ENCODE assay signal across 9 cellular contexts in the genomic region with DNA sequence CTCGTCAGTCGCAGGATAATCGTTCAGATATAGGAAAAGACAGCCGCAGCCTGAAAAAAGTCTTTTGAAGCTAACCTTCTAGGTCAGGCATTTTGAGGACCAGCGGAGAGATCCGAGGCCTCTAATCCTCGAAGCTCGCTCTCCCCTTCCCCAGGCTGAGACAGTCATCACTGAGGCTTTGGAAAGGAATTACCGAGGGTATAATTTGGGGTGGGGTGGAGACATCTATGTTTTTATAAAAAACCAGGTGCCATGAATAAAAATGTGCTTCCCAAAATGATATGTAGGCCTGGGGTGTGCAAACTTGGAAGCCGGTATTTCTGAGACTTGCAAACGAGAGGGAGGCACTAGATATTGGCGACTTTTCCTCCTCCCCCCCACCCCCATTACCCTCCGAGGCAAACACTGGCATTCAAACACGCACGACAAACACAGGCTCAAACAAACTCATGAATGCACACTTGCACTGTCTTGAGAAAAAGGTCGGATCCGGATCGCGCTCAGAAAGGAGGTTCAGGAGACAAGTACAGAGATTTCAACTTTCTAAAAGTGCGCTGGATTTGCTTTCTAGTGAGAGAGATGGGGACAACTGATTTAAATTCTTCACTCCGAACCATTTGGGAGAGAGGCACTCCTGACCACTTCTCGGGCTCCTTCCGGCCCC. TPM values are rescaled to one million over a fixed set of nuclear protein-coding genes. Genes with fewer than 3 reads are reported as not detected.
DNase-seq lines count a peak whose midpoint lies in the region; ATAC-seq and TF ChIP-seq lines count a peak whose summit lies in the region.
"Had no signal": no experiment of that assay in that cellular context is flagged by ENCODE, and none has a peak within 500 bp of the region (broad histone marks: within the 10 kb centered on the region; RNA-seq: fewer than 3 reads in every experiment).

No MANE protein-coding gene starts in this region.

- H3K4me1 ChIP-seq in Caco-2 = peaks cover 51% of the 10 kb centered on the region
- H3K4me1 ChIP-seq in RWPE2 (ENCODE audit: insufficient read depth, poor library complexity, severe bottlenecking) = peaks cover 10% of the 10 kb centered on the region
- no peaks in the 10 kb centered on the region for H3K4me1 ChIP-seq in fibroblast of lung (ENCODE audit: control insufficient read depth, extremely low read depth, insufficient read depth, low read length)
- peaks cover 18 to 29% of the 10 kb centered on the region in 2 experiments for H3K4me1 ChIP-seq in trophoblast cell (ENCODE audit: control insufficient read depth in 1 of 2, insufficient read depth in 2 of 2, low read length in 2 of 2)
- no peaks in the 10 kb centered on the region for H3K4me1 ChIP-seq in effector memory CD4-positive, alpha-beta T cell (ENCODE audit: control insufficient read depth, insufficient read depth, low read length, poor library complexity, severe bottlenecking)

- H3K27ac ChIP-seq in RWPE2 (ENCODE audit: poor library complexity, severe bottlenecking) = no peak overlapping the region
- H3K27ac ChIP-seq in fibroblast of lung (ENCODE audit: insufficient read depth, low read length) = no peak overlapping the region
- peak overlapping the region; percentile 94 for H3K27ac ChIP-seq in trophoblast cell (ENCODE audit: low read depth, low read length)
- no peak overlapping the region for H3K27ac ChIP-seq in effector memory CD4-positive, alpha-beta T cell (ENCODE audit: insufficient read depth, low read length, poor library complexity, severe bottlenecking)

- peak overlapping the region; percentile 93 for H3K4me3 Mint-ChIP-seq in Caco-2 (ENCODE audit: unreplicated experiment)

- H4K20me1 ChIP-seq in fibroblast of lung (ENCODE audit: control insufficient read depth, extremely low read depth, insufficient read depth, low read length) = no peaks in the 10 kb centered on the region

- ATAC-seq in RWPE2 (ENCODE audit: low read depth) (no peak), HG02623 (IDR thresholded peaks at IDR 0.05; ENCODE audit: unreplicated experiment) (no peak), HG02970 (IDR thresholded peaks at IDR 0.05; ENCODE audit: low FRiP score, unreplicated experiment) (no peak)

- peak overlapping the region; percentile 74 for H4K91ac ChIP-seq in trophoblast cell (ENCODE audit: low read depth, low read length)

- H3K23ac ChIP-seq in trophoblast cell (ENCODE audit: low read length) = no peak overlapping the region

- no peaks in the 10 kb centered on the region for H3K79me2 ChIP-seq in fibroblast of lung (ENCODE audit: control insufficient read depth, insufficient read depth, low read length)
- H3K79me2 ChIP-seq in trophoblast cell (ENCODE audit: control insufficient read depth, insufficient read depth, low read length, poor library complexity) = peaks cover 53% of the 10 kb centered on the region

- H3K4ac ChIP-seq in trophoblast cell (ENCODE audit: low read depth, low read length) = peak overlapping the region; percentile 60

- peak overlapping the region; percentile 95 for H2BK120ac ChIP-seq in trophoblast cell (ENCODE audit: insufficient read depth, low read length, poor library complexity)

- BruUV-seq in Caco-2 (replicated peaks; lab: Mats Ljungman, UMichigan) = TSS peak; percentile 79

- TF ChIP-seq CTCF in Caco-2 (IDR thresholded peaks at IDR 0.05; ENCODE audit: insufficient read depth in 1 of 2, low read depth in 1 of 2, low read length in 1 of 2, severe bottlenecking in 1 of 2, unreplicated experiment in 1 of 2) (no peak), RWPE2 (IDR thresholded peaks at IDR 0.05; ENCODE audit: poor library complexity, severe bottlenecking) (no peak), fibroblast of lung (conservative IDR thresholded peaks at IDR 0.05 in 1 of 2, IDR thresholded peaks at IDR 0.05 in 1 of 2; ENCODE audit: low read depth in 1 of 2, low read length in 2 of 2) (no peak)

- no peak overlapping the region for H2AK5ac ChIP-seq in trophoblast cell (ENCODE audit: low read length)

- H3K4me2 ChIP-seq in fibroblast of lung (ENCODE audit: extremely low read depth, insufficient read depth, low read length) (peak overlapping the region; percentile 10), trophoblast cell (ENCODE audit: low read length) (peak overlapping the region; percentile 82)

- H3K79me1 ChIP-seq in trophoblast cell (ENCODE audit: low read length) = peaks cover 78% of the 10 kb centered on the region

- H2BK5ac ChIP-seq in trophoblast cell (ENCODE audit: low read depth, low read length, poor library complexity) = peak overlapping the region; percentile 95

- H2AFZ ChIP-seq in fibroblast of lung (ENCODE audit: low read length) (no peak overlapping the region), trophoblast cell (ENCODE audit: insufficient read depth, low read length, poor library complexity) (no peak overlapping the region)

- H3K9me3 ChIP-seq in Caco-2 (no peaks in the 10 kb centered on the region), RWPE2 (ENCODE audit: severe bottlenecking) (no peaks in the 10 kb centered on the region), fibroblast of lung (ENCODE audit: control insufficient read depth, insufficient read depth, low read depth, low read length) (no peaks in the 10 kb centered on the region), trophoblast cell (ENCODE audit: insufficient read depth, low read depth, low read length) (no peaks in the 10 kb centered on the region)
- no peaks in the 10 kb centered on the region for H3K9me3 ChIP-seq in effector memory CD4-positive, alpha-beta T cell (ENCODE audit: control insufficient read depth, low read length)

- no CpG with 5 or more reads among the region's 23 CpGs for WGBS in trophoblast cell (ENCODE audit: extremely low coverage, insufficient coverage, insufficient read length)

- no peaks in the 10 kb centered on the region for H3K27me3 ChIP-seq in Caco-2 (replicated peaks; ENCODE audit: control insufficient read depth, insufficient read depth, low read length)
- peaks cover 50% of the 10 kb centered on the region for H3K27me3 ChIP-seq in RWPE2 (ENCODE audit: insufficient read depth, poor library complexity, severe bottlenecking)
- H3K27me3 ChIP-seq in fibroblast of lung (ENCODE audit: control insufficient read depth, insufficient read depth, low read length) = peaks cover 35% of the 10 kb centered on the region
- no peaks in the 10 kb centered on the region for H3K27me3 ChIP-seq in trophoblast cell (ENCODE audit: insufficient read depth, low read length)
- peaks cover 41% of the 10 kb centered on the region for H3K27me3 ChIP-seq in effector memory CD4-positive, alpha-beta T cell (replicated peaks; ENCODE audit: control insufficient read depth, insufficient read depth, low read length, poor library complexity, severe bottlenecking)

- no peaks in the 10 kb centered on the region for H3K9me3 Mint-ChIP-seq in Caco-2 (ENCODE audit: unreplicated experiment)

- peaks cover 47% of the 10 kb centered on the region for H3K36me3 Mint-ChIP-seq in Caco-2 (ENCODE audit: insufficient read depth, unreplicated experiment)

- POLR2A ChIA-PET in Caco-2 (lab: Charles Lee) = no interaction called here

- H3K4me1 Mint-ChIP-seq in Caco-2 (ENCODE audit: low read depth, unreplicated experiment) = peaks cover 44% of the 10 kb centered on the region

- peak overlapping the region; percentile 91 for H3K27ac Mint-ChIP-seq in Caco-2 (ENCODE audit: unreplicated experiment)

- no peak overlapping the region for H4K12ac ChIP-seq in trophoblast cell (ENCODE audit: low read depth, low read length)

- H3K18ac ChIP-seq in trophoblast cell (ENCODE audit: low read length) = peak overlapping the region; percentile 51

- peak overlapping the region; percentile 73 for H4K8ac ChIP-seq in trophoblast cell (ENCODE audit: low read depth, low read length)

- intact Hi-C loops in Caco-2 (cut with micrococcal nuclease; ENCODE audit: unreplicated experiment) = loop anchor here (5.0 kb wide), 1 partner anchor 201 kb away; no protein-coding TSS in a partner anchor

- H3K36me3 ChIP-seq in Caco-2 (ENCODE audit: control insufficient read depth, insufficient read depth, low read length) (no peaks in the 10 kb centered on the region), RWPE2 (ENCODE audit: low read depth) (no peaks in the 10 kb centered on the region), fibroblast of lung (ENCODE audit: control insufficient read depth, insufficient read depth, low read length) (no peaks in the 10 kb centered on the region), trophoblast cell (ENCODE audit: control insufficient read depth in 1 of 2, insufficient read depth in 2 of 2, low read length in 2 of 2) (peaks cover 17 to 30% of the 10 kb centered on the region in 2 experiments)
- H3K36me3 ChIP-seq in effector memory CD4-positive, alpha-beta T cell (ENCODE audit: control insufficient read depth, insufficient read depth, low read length) = no peaks in the 10 kb centered on the region

- DNase-seq in Caco-2 = no peak
- DNase-seq in RWPE2 (ENCODE audit: low spot score) = no peak
- DNase-seq in fibroblast of lung (ENCODE audit: low read depth in 2 of 2) = no peak
- no peak for DNase-seq in trophoblast cell
- DNase-seq in effector memory CD4-positive, alpha-beta T cell = no peak
- no peak for DNase-seq in stimulated activated naive CD4-positive, alpha-beta T cell (lab: John Stamatoyannopoulos, UW)
- DNase-seq: NCI-H2081 had no signal

- H3K9ac ChIP-seq in fibroblast of lung (ENCODE audit: insufficient read depth, low read length) (no peak overlapping the region), trophoblast cell (ENCODE audit: low read length) (peak overlapping the region; percentile 71)

- peak overlapping the region; percentile 78 for H2BK12ac ChIP-seq in trophoblast cell (ENCODE audit: low read length)

- H3K4me3 ChIP-seq in Caco-2 (ENCODE audit: low read depth, low read length) (peak overlapping the region; percentile 32), RWPE2 (ENCODE audit: severe bottlenecking) (peak overlapping the region; percentile 92), fibroblast of lung (replicated peaks in 1 of 4; ENCODE audit: control extremely low read depth in 1 of 4, insufficient read depth in 1 of 4, low read depth in 3 of 4, low read length in 4 of 4) (peak overlapping the region in 2 of 4 experiments; percentile 61 to 72), trophoblast cell (ENCODE audit: low read depth, low read length) (peak overlapping the region; percentile 18)
- no peak overlapping the region for H3K4me3 ChIP-seq in effector memory CD4-positive, alpha-beta T cell (ENCODE audit: insufficient read depth, low read depth, low read length, poor library complexity, severe bottlenecking)

- no peaks in the 10 kb centered on the region for H3K27me3 Mint-ChIP-seq in Caco-2 (ENCODE audit: insufficient read depth, unreplicated experiment)

- CTCF ChIA-PET in Caco-2 (lab: Charles Lee) = no interaction called here

- peak overlapping the region; percentile 63 for H3K14ac ChIP-seq in trophoblast cell (ENCODE audit: low read length)

RNA-seq across cellular contexts. Expression of gene MSX2, which starts 0.9 kb away (rescaled TPM):
- 59.7 and 64.4 TPM in 2 replicates for total RNA-seq in Caco-2 (2022)
- total RNA-seq in fibroblast of lung = 1.0 and 1.3 TPM in 2 replicates
- 3.1 and 4.5 TPM in 2 replicates for polyA plus RNA-seq in fibroblast of lung
- 3.3 and 6.1 TPM in 2 replicates for polyA plus RNA-seq in fibroblast of lung (2012)
- polyA minus RNA-seq in fibroblast of lung (ENCODE audit: low replicate concordance) = 2.3 and 2.6 TPM in 2 replicates
- polyA plus RNA-seq in trophoblast cell (2013) = 523 and 535 TPM in 2 replicates

Comparison
In these comparisons a context has a peak if more than half of its experiments do, and no peak if none do; other contexts are left out.
1. RNA of gene MSX2, which starts 0.9 kb away (total RNA-seq): 59.7 to 64.4 TPM in Caco-2; 1.0 to 1.3 TPM in fibroblast of lung; every median in the first group is over 10 times any median in the second.